27 cellular contexts compared by ENCODE assay signal in genomic region chr7:155544485-155544884, GRCh38. TPM values are rescaled to one million over a fixed set of nuclear protein-coding genes. Genes with fewer than 3 reads are reported as not detected.
DNase-seq lines count a peak whose midpoint lies in the region; TF ChIP-seq lines count a peak whose summit lies in the region.
"Had no signal": no experiment of that assay in that cellular context is flagged by ENCODE, and none has a peak within 500 bp of the region (broad histone marks: within the 10 kb centered on the region; RNA-seq: fewer than 3 reads in every experiment).

No MANE protein-coding gene starts in this region.

- H3K14ac ChIP-seq in neuronal stem cell (ENCODE audit: low read length): no peak overlapping the region

- H2AFZ ChIP-seq in neural progenitor cell (replicated peaks) (no peak overlapping the region), neuronal stem cell (ENCODE audit: low read length) (peak overlapping the region; percentile 80)

- H3K4ac ChIP-seq in neuronal stem cell (ENCODE audit: low read length): no peak overlapping the region

- no peaks in the 10 kb centered on the region for H3K79me1 ChIP-seq in neuronal stem cell (ENCODE audit: low read depth, low read length)

- H2AK5ac ChIP-seq in neuronal stem cell (ENCODE audit: low read depth, low read length): no peak overlapping the region

- H3K27me3 Mint-ChIP-seq in neural crest cell (ENCODE audit: low read depth) (no peaks in the 10 kb centered on the region), neural progenitor cell (ENCODE audit: insufficient read depth, low read depth) (peaks cover 12% of the 10 kb centered on the region)

- no peaks in the 10 kb centered on the region for H3K9me3 Mint-ChIP-seq in neural crest cell
- no peaks in the 10 kb centered on the region for H3K9me3 Mint-ChIP-seq in neural progenitor cell
- H3K9me3 Mint-ChIP-seq: CD14-positive monocyte; CD4-positive, alpha-beta memory T cell; CD4-positive, CD25-positive, alpha-beta regulatory T cell; CD8-positive, alpha-beta memory T cell had no signal

- intact Hi-C loops in posterior vena cava (cut with DNase I): loop anchor here in 1 of 2 donors (5.0 kb wide), 1 partner anchor 843 kb away; no protein-coding TSS in a partner anchor

- H3K4me2 ChIP-seq in neural progenitor cell (no peak overlapping the region), neuronal stem cell (ENCODE audit: insufficient read depth, low read length, poor library complexity, severe bottlenecking) (no peak overlapping the region)
- H3K4me2 ChIP-seq: BLaER1 had no signal

- H3K9ac ChIP-seq in neural progenitor cell: no peak overlapping the region
- no peak overlapping the region for H3K9ac ChIP-seq in neuronal stem cell (ENCODE audit: low read depth, low read length, poor library complexity)
- H3K9ac ChIP-seq: BLaER1 had no signal

- H2BK15ac ChIP-seq in neuronal stem cell (ENCODE audit: low read length): no peak overlapping the region

- H3K27me3 ChIP-seq in neural progenitor cell (peaks cover 16% of the 10 kb centered on the region), neuronal stem cell (ENCODE audit: control insufficient read depth in 3 of 3, insufficient read depth in 3 of 3, low read depth in 1 of 3, low read length in 3 of 3) (peaks cover 0 to 10% (median 0%) of the 10 kb centered on the region in 3 experiments)
- H3K27me3 ChIP-seq: BLaER1 had no signal

- H2BK120ac ChIP-seq in neuronal stem cell (ENCODE audit: low read depth, low read length): no peak overlapping the region

- H3K4me1 Mint-ChIP-seq in neural crest cell: peaks cover 29% of the 10 kb centered on the region
- peaks cover 60% of the 10 kb centered on the region for H3K4me1 Mint-ChIP-seq in neural progenitor cell
- H3K4me1 Mint-ChIP-seq: CD14-positive monocyte; CD4-positive, alpha-beta memory T cell; CD4-positive, CD25-positive, alpha-beta regulatory T cell; CD8-positive, alpha-beta memory T cell had no signal

- no peak overlapping the region for H2BK5ac ChIP-seq in neuronal stem cell (ENCODE audit: low read length)

- H3K27ac Mint-ChIP-seq in neural crest cell (ENCODE audit: unreplicated experiment): no peak overlapping the region
- H3K27ac Mint-ChIP-seq in neural progenitor cell: peak overlapping the region; percentile 42
- H3K27ac Mint-ChIP-seq: CD4-positive, alpha-beta memory T cell; CD4-positive, CD25-positive, alpha-beta regulatory T cell; CD8-positive, alpha-beta memory T cell had no signal

- H3K23ac ChIP-seq in neuronal stem cell (ENCODE audit: low read depth, low read length, poor library complexity): no peak overlapping the region

- no peak overlapping the region for H4K91ac ChIP-seq in neuronal stem cell (ENCODE audit: low read depth, low read length, poor library complexity)

- no peaks in the 10 kb centered on the region for H3F3A ChIP-seq in neural progenitor cell (ENCODE audit: low read depth)

- no peaks in the 10 kb centered on the region for H4K20me1 ChIP-seq in neural progenitor cell (ENCODE audit: low read depth)
- H4K20me1 ChIP-seq: BLaER1 had no signal

- no peak overlapping the region for H4K8ac ChIP-seq in neuronal stem cell (ENCODE audit: low read depth, low read length)

- WGBS in neuronal stem cell (ENCODE audit: extremely low coverage in 2 of 2, insufficient read length in 2 of 2, insufficient replicate concordance in 1 of 2), 2 donors: no CpG with 5 or more reads among the region's 7 CpGs

- H3K4me3 Mint-ChIP-seq in neural crest cell (peak overlapping the region; percentile 10), neural progenitor cell (no peak overlapping the region)
- H3K4me3 Mint-ChIP-seq: CD14-positive monocyte; CD4-positive, alpha-beta memory T cell; CD4-positive, CD25-positive, alpha-beta regulatory T cell; CD8-positive, alpha-beta memory T cell had no signal

- no peaks in the 10 kb centered on the region for H3K79me2 ChIP-seq in neural progenitor cell (ENCODE audit: low read depth)

- no peak overlapping the region for H2BK12ac ChIP-seq in neuronal stem cell (ENCODE audit: low read length)

- H3K4me3 ChIP-seq in neural progenitor cell (no peak overlapping the region), neuronal stem cell (ENCODE audit: low read length in 2 of 2) (no peak overlapping the region)
- H3K4me3 ChIP-seq: BLaER1 had no signal

- TF ChIP-seq CTCF in neural crest cell (conservative IDR thresholded peaks at IDR 0.05) (no peak), neural progenitor cell (IDR thresholded peaks at IDR 0.05) (no peak)

- H3K36me3 Mint-ChIP-seq in neural crest cell (ENCODE audit: low read depth) (no peaks in the 10 kb centered on the region), neural progenitor cell (no peaks in the 10 kb centered on the region)
- H3K36me3 Mint-ChIP-seq: CD14-positive monocyte; CD4-positive, alpha-beta memory T cell; CD4-positive, CD25-positive, alpha-beta regulatory T cell; CD8-positive, alpha-beta memory T cell had no signal

- no peak for DNase-seq in neural crest cell (ENCODE audit: low read depth, low spot score)
- DNase-seq in neural progenitor cell (ENCODE audit: low spot score): no peak
- DNase-seq in neuronal stem cell (ENCODE audit: low spot score): no peak
- DNase-seq in posterior vena cava (ENCODE audit: low spot score): peak; percentile 59
- DNase-seq in SKM-1 (lab: John Stamatoyannopoulos, UW; ENCODE audit: unreplicated experiment): no peak
- no peak for DNase-seq in anterior cingulate cortex (lab: John Stamatoyannopoulos, UW)
- no peak for DNase-seq in GF-D8 (lab: John Stamatoyannopoulos, UW)
- DNase-seq: 8988T; ACHN; BE2C; C1 segment of cervical spinal cord; CD4-positive, alpha-beta memory T cell; CD4-positive, CD25-positive, alpha-beta regulatory T cell; CD8-positive, alpha-beta memory T cell; COR-L47; DMS 273 treated with DMSO at 0.1 percent for 48 hours; DMS153; DMS53; DMS79; DND-41; EL; GDM1 had no signal

- H3K4me1 ChIP-seq in neural progenitor cell (peaks cover 19% of the 10 kb centered on the region), neuronal stem cell (ENCODE audit: control insufficient read depth in 2 of 2, insufficient read depth in 1 of 2, low read depth in 1 of 2, low read length in 2 of 2) (peaks cover 16 to 46% of the 10 kb centered on the region in 2 donors)
- H3K4me1 ChIP-seq: BE2C, BLaER1 had no signal

- H3K27ac ChIP-seq in neural progenitor cell: no peak overlapping the region
- H3K27ac ChIP-seq in neuronal stem cell (replicated peaks; ENCODE audit: low read length): no peak overlapping the region
- H3K27ac ChIP-seq: BLaER1 had no signal

- H3K9me3 ChIP-seq in neural progenitor cell (ENCODE audit: low read depth) (no peaks in the 10 kb centered on the region), neuronal stem cell (replicated peaks in 1 of 2; ENCODE audit: control insufficient read depth in 2 of 2, insufficient read depth in 1 of 2, low read depth in 1 of 2, low read length in 2 of 2) (no peaks in the 10 kb centered on the region)
- H3K9me3 ChIP-seq: BE2C, BLaER1 had no signal

- no peak overlapping the region for H3K18ac ChIP-seq in neuronal stem cell (ENCODE audit: low read length)

- H3K36me3 ChIP-seq in neural progenitor cell (no peaks in the 10 kb centered on the region), neuronal stem cell (replicated peaks in 1 of 2; ENCODE audit: control insufficient read depth in 2 of 2, insufficient read depth in 2 of 2, low read length in 2 of 2) (no peaks in the 10 kb centered on the region)
- H3K36me3 ChIP-seq: BE2C, BLaER1 had no signal

RNA-seq across cellular contexts. Expression of gene CNPY1, which starts 1.9 kb away (rescaled TPM):
- total RNA-seq in neural crest cell: 1.5 and 2.4 TPM in 2 replicates
- total RNA-seq in neural progenitor cell (ENCODE audit: low replicate concordance): not detected in 2 replicates
- not detected for polyA plus RNA-seq in neuronal stem cell (2013, experiment 1 of 2)
- polyA plus RNA-seq in neuronal stem cell (2013, experiment 2 of 2): not detected
- not detected for total RNA-seq in posterior vena cava
- total RNA-seq: A673; CD4-positive, alpha-beta memory T cell; CD4-positive, CD25-positive, alpha-beta regulatory T cell; CD8-positive, alpha-beta memory T cell; G401 had no signal
- polyA plus RNA-seq: AG04450; CD14-positive monocyte; CD4-positive, alpha-beta memory T cell; CD4-positive, CD25-positive, alpha-beta regulatory T cell; CD8-positive, alpha-beta memory T cell had no signal
